Comparison of ENCODE assay signal across 2 cellular contexts in the genomic region with DNA sequence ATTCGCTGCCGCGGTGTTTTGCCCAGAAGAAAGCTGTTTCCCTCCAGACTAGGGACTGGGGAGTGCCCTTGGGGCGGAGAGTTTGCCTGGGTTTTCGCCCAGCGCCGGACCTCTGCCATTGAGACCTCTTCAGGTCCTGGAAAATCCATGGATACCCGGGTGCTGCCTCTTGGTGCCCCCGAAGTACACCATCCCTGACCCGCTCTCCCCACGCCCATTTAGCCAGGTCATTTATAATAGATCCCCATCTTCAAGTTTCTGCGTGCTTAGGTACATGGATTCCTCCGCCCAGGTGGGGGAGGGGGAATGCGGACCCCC.
TF ChIP-seq lines count a peak whose summit lies in the region.

No MANE protein-coding gene starts in this region.

TF ChIP-seq in HEK293, 187 proteins besides CTCF, POLR2A, EP300 and RAD21:
- TF ChIP-seq, protein P1, sequence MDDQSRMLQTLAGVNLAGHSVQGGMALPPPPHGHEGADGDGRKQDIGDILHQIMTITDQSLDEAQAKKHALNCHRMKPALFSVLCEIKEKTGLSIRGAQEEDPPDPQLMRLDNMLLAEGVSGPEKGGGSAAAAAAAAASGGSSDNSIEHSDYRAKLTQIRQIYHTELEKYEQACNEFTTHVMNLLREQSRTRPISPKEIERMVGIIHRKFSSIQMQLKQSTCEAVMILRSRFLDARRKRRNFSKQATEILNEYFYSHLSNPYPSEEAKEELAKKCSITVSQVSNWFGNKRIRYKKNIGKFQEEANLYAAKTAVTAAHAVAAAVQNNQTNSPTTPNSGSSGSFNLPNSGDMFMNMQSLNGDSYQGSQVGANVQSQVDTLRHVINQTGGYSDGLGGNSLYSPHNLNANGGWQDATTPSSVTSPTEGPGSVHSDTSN (CRISPR knock-in tag; IDR thresholded peaks at IDR 0.05), result 0 out of 2 replicates have a peak, but pooled peaks have one; percentile 34
- TF ChIP-seq ZBTB20 (tag by site-specific recombination; IDR thresholded peaks at IDR 0.05), result peak; percentile 50; the same call in 1 of the 2 replicates
- no peak for TF ChIP-seq MZF1 (tag by site-specific recombination; IDR thresholded peaks at IDR 0.05; ENCODE audit: borderline replicate concordance)

TF ChIP-seq in K562, 482 proteins besides CTCF, POLR2A, EP300 and RAD21:
- no peak for TF ChIP-seq GABPB1 (CRISPR knock-in tag; IDR thresholded peaks at IDR 0.05)
- TF ChIP-seq GATAD2A (IDR thresholded peaks at IDR 0.05), result no peak
- TF ChIP-seq, protein P2, sequence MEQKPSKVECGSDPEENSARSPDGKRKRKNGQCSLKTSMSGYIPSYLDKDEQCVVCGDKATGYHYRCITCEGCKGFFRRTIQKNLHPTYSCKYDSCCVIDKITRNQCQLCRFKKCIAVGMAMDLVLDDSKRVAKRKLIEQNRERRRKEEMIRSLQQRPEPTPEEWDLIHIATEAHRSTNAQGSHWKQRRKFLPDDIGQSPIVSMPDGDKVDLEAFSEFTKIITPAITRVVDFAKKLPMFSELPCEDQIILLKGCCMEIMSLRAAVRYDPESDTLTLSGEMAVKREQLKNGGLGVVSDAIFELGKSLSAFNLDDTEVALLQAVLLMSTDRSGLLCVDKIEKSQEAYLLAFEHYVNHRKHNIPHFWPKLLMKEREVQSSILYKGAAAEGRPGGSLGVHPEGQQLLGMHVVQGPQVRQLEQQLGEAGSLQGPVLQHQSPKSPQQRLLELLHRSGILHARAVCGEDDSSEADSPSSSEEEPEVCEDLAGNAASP (IDR thresholded peaks at IDR 0.05), result no peak
- no peak for TF ChIP-seq HMG20A (CRISPR knock-in tag; conservative IDR thresholded peaks at IDR 0.05)
- no peak for TF ChIP-seq RBM15 (IDR thresholded peaks at IDR 0.05; ENCODE audit: insufficient read depth, low read length)
- no peak for TF ChIP-seq PRMT5 (CRISPR knock-in tag; IDR thresholded peaks at IDR 0.05)
- no peak for TF ChIP-seq ZNF311 (CRISPR knock-in tag; IDR thresholded peaks at IDR 0.05)
- TF ChIP-seq HDAC3 (IDR thresholded peaks at IDR 0.05; ENCODE audit: borderline replicate concordance, partially characterized antibody), result no peak
- TF ChIP-seq, protein P3, sequence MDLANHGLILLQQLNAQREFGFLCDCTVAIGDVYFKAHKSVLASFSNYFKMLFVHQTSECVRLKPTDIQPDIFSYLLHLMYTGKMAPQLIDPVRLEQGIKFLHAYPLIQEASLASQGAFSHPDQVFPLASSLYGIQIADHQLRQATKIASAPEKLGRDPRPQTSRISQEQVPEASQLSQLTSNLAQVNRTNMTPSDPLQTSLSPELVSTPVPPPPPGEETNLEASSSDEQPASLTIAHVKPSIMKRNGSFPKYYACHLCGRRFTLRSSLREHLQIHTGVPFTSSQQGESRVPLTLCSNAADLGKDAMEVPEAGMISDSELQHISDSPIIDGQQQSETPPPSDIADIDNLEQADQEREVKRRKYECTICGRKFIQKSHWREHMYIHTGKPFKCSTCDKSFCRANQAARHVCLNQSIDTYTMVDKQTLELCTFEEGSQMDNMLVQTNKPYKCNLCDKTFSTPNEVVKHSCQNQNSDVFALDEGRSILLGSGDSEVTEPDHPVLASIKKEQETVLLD (IDR thresholded peaks at IDR 0.05), result no peak
- TF ChIP-seq FOXK1 (CRISPR knock-in tag; IDR thresholded peaks at IDR 0.05; ENCODE audit: borderline replicate concordance), result no peak
- TF ChIP-seq, protein P4, sequence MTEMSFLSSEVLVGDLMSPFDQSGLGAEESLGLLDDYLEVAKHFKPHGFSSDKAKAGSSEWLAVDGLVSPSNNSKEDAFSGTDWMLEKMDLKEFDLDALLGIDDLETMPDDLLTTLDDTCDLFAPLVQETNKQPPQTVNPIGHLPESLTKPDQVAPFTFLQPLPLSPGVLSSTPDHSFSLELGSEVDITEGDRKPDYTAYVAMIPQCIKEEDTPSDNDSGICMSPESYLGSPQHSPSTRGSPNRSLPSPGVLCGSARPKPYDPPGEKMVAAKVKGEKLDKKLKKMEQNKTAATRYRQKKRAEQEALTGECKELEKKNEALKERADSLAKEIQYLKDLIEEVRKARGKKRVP (CRISPR knock-in tag; IDR thresholded peaks at IDR 0.05), result no peak
TF ChIP-seq in K562: peak in this region for 0.
